ENCODE assay signal across 8 cellular contexts in genomic region chrX:23667239-23668177, GRCh38. TPM values are rescaled to one million over a fixed set of nuclear protein-coding genes. Genes with fewer than 3 reads are reported as not detected.
DNase-seq lines count a peak whose midpoint lies in the region; ATAC-seq, FAIRE-seq and TF ChIP-seq lines count a peak whose summit lies in the region.

PRDX4 (plus strand) TSS chrX:23667493; CDS start chrX:23667571, 78 bp downstream.

- H3K36me3 ChIP-seq in Loucy (ENCODE audit: insufficient read depth, low read length): peaks cover 4% of the 10 kb centered on the region; the same call in 1 of the 2 replicates
- H3K36me3 ChIP-seq in neuron (ENCODE audit: insufficient read depth, low read length): peaks cover 6% of the 10 kb centered on the region

- peaks cover 6% of the 10 kb centered on the region for H4K20me1 ChIP-seq in Loucy (ENCODE audit: insufficient read depth, low read length, poor library complexity, severe bottlenecking)

- peak; percentile 88 for ATAC-seq in foreskin keratinocyte

- peak within 1 kb of the TSS; percentile 84 for H3K4me2 ChIP-seq in Loucy (ENCODE audit: low read depth, low read length, poor library complexity, severe bottlenecking)

- H2AFZ ChIP-seq in Loucy (ENCODE audit: low read length) (peak within 1 kb of the TSS; percentile 89), neuron (ENCODE audit: low read depth, low read length) (peak within 1 kb of the TSS; percentile 81)

- DNase-seq in ELF-1 (ENCODE audit: low read depth, low spot score) (peak; percentile 89), H54 (ENCODE audit: insufficient read length, low spot score) (peak; percentile 41), SIG-M5 (lab: John Stamatoyannopoulos, UW) (peak; percentile 2), activated gamma-delta T cell treated with Interleukin-2 at 50 U/mL for 16 hours (peak; percentile 61), foreskin keratinocyte (peak; percentile 35 to 63), stromal cell of bone marrow (ENCODE audit: low read depth) (peak; percentile 69)

- H3K27me3 ChIP-seq in Loucy (ENCODE audit: insufficient read depth, low read length, poor library complexity, severe bottlenecking) (no peaks in the 10 kb centered on the region), foreskin keratinocyte (no peaks in the 10 kb centered on the region), neuron (ENCODE audit: insufficient read depth, low read length) (no peaks in the 10 kb centered on the region)

- H3K9ac ChIP-seq in Loucy (ENCODE audit: low read depth, low read length, poor library complexity, severe bottlenecking): peak within 1 kb of the TSS; percentile 86

- no peaks in the 10 kb centered on the region for H3F3A ChIP-seq in Loucy (ENCODE audit: low read depth)

- H3K9me3 ChIP-seq in Loucy (ENCODE audit: insufficient read depth, low read depth, low read length) (no peaks in the 10 kb centered on the region), neuron (ENCODE audit: low read length) (no peaks in the 10 kb centered on the region)

- peak within 1 kb of the TSS; percentile 68 for H3K27ac ChIP-seq in foreskin keratinocyte

- peaks cover 31% of the 10 kb centered on the region for H3K79me2 ChIP-seq in Loucy (ENCODE audit: insufficient read depth, low read length)

- no peak for FAIRE-seq in H54 (lab: Jason Lieb, UNC)

- TF ChIP-seq CTCF in Loucy (conservative IDR thresholded peaks at IDR 0.05; ENCODE audit: low read length): no peak
- no peak for TF ChIP-seq CTCF in foreskin keratinocyte (conservative IDR thresholded peaks at IDR 0.05)

- peak; percentile 73 for TF ChIP-seq POLR2A in H54 (IDR thresholded peaks at IDR 0.05; ENCODE audit: low read depth, low read length)

- peak within 1 kb of the TSS; percentile 82 for H3K4me3 ChIP-seq in Loucy (ENCODE audit: low read length, poor library complexity, severe bottlenecking)
- H3K4me3 ChIP-seq in neuron (ENCODE audit: low read length): peak within 1 kb of the TSS; percentile 74

- H3K4me1 ChIP-seq in Loucy (ENCODE audit: insufficient read depth, low read length, poor library complexity, severe bottlenecking) (peaks cover 9% of the 10 kb centered on the region), foreskin keratinocyte (peaks cover 5% of the 10 kb centered on the region), neuron (ENCODE audit: insufficient read depth, low read length) (no peaks in the 10 kb centered on the region)

- no peaks in the 10 kb centered on the region for H3K9me2 ChIP-seq in Loucy (replicated peaks; ENCODE audit: low read depth, low read length)

RNA-seq across cellular contexts. Expression of gene PRDX4, which starts in this region (rescaled TPM):
- total RNA-seq in foreskin keratinocyte: 106 and 109 TPM in 2 replicates
- polyA plus RNA-seq in foreskin keratinocyte: 136 and 140 TPM in 2 replicates

Comparison
In these comparisons a context has a peak if more than half of its experiments do, and no peak if none do; other contexts are left out.
1. Peak in every context shown above with its lines: DNase-seq, ATAC-seq, H3K4me3 ChIP-seq and H3K27ac ChIP-seq.
2. DNase-seq: peak in every context shown above with its lines; median percentile 89 in ELF-1; 69 in stromal cell of bone marrow; 61 in activated gamma-delta T cell treated with Interleukin-2 at 50 U/mL for 16 hours; 49 in foreskin keratinocyte; 41 in H54; 2 in SIG-M5.